8 cellular contexts compared by ENCODE assay signal in the genomic region with DNA sequence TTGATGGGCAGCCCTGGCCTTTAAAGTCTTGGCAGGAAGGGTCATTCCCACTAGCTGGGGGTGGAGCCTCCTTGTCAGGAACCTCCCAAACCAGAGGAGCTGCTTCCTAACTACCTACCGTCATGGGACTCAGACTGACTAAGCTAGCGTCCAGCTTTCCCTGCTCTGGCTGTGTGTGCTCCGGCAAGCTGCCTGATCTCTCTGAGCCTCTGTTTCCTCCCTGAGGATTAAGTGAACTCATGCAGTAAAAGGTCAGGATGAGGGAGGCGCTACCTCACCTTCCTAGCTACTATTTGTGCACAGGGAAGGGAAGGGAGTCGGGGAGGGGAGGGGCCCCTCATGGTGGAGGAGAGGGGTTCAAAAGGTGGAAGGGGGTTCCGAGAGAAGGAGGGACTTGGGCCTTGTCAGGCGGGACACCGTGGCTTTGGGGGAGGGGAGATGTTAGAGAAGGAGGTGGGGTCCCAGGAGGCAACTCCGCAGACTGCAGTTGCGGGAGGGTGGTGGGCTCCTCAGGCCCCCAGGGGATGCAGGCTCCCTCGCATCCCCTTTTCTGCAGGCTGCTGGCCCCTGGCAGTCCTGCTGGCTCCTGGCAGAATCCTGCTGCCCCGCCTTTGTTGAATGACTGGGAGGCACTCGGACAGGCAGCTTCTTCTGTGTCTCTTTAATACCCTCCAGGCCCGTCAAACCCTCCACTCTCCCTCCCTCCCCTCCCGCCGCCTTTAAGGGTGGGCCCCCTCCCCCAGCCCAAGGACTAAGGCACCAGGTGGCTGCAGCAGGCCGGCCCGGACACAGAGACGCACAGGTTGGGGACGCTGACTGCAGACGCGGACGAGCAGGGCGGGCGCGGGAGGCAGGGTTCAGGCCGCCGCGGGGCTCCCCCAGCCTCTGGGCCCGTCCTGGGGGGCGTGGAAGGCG. TPM values are rescaled to one million over a fixed set of nuclear protein-coding genes. Genes with fewer than 3 reads are reported as not detected.
A peak's percentile ranks its signal among the peaks of the same experiment; 100 is the strongest.
DNase-seq lines count a peak whose midpoint lies in the region; ATAC-seq and TF ChIP-seq lines count a peak whose summit lies in the region.

No MANE protein-coding gene starts in this region.

- H3K4me1 Mint-ChIP-seq in WTC11 = peaks cover 15% of the 10 kb centered on the region

- peak overlapping the region; percentile 48 to 57 (median 54) for H3K4me3 ChIP-seq in gastrocnemius medialis

- H3K9ac ChIP-seq in ES-I3 (ENCODE audit: low read depth, low read length) = peak overlapping the region; percentile 66

- intact Hi-C loops in left cardiac atrium (cut with DNase I) = no loop called here
- intact Hi-C loops in gastrocnemius medialis (cut with DNase I; ENCODE audit: low total_unique reads) = no loop called here

- DNase-seq in WTC11 (ENCODE audit: low spot score) (peak; percentile 60), left cardiac atrium (no peak), gastrocnemius medialis (peak in 1 of 2 donors; percentile 11)

- TF ChIP-seq CTCF in WTC11 (IDR thresholded peaks at IDR 0.05) (no peak), gastrocnemius medialis (IDR thresholded peaks at IDR 0.05 in 4 of 5, conservative IDR thresholded peaks at IDR 0.05 in 1 of 5) (no peak)

- peaks cover 35% of the 10 kb centered on the region for H3K27me3 Mint-ChIP-seq in WTC11 (ENCODE audit: low read depth)

- H3K36me3 Mint-ChIP-seq in WTC11 = no peaks in the 10 kb centered on the region

- H3K4me1 ChIP-seq in ES-I3 (ENCODE audit: insufficient read depth, low read length) (peaks cover 5% of the 10 kb centered on the region; the same call in 1 of the 2 replicates), gastrocnemius medialis (peaks cover 4 to 13% of the 10 kb centered on the region in 2 donors)

- POLR2A ChIA-PET in WTC11 (lab: Charles Lee) = interaction anchor here (0.6 to 1.6 kb wide), 5 partner anchors 9 to 159 kb away, joined by 3 to 6 read pairs (median 4); partner anchors contain the start of genes DUSP15, PDRG1 and TTLL9

- H3K27ac Mint-ChIP-seq in WTC11 = no peak overlapping the region

- peak overlapping the region; percentile 72 for H3K4me3 Mint-ChIP-seq in WTC11

- CTCF ChIA-PET in WTC11 (lab: Charles Lee) = interaction anchor here (0.6 to 3.6 kb wide), 20 partner anchors 8 to 346 kb away, joined by 3 to 28 read pairs (median 6); partner anchors contain the start of genes FOXS1, HM13, PDRG1 and XKR7

- TF ChIP-seq POLR2A in gastrocnemius medialis (IDR thresholded peaks at IDR 0.05) = no peak

- peaks cover 27 to 42% (median 32%) of the 10 kb centered on the region in 3 donors for H3K27me3 ChIP-seq in gastrocnemius medialis

- no peaks in the 10 kb centered on the region for H3K36me3 ChIP-seq in ES-I3 (ENCODE audit: insufficient read depth, low read length)
- H3K36me3 ChIP-seq in gastrocnemius medialis = no peaks in the 10 kb centered on the region

- no peaks in the 10 kb centered on the region for H3K9me3 ChIP-seq in ES-I3 (ENCODE audit: control insufficient read depth, insufficient read depth, low read length)
- no peaks in the 10 kb centered on the region for H3K9me3 ChIP-seq in gastrocnemius medialis

- in situ Hi-C loops in gastrocnemius medialis (cut with MboI; ENCODE audit: low sequenced_read_pairs in 4 of 4) = no loop called here

- H3K27ac ChIP-seq in gastrocnemius medialis = no peak overlapping the region

- peak; percentile 30 for ATAC-seq in HG03432 (IDR thresholded peaks at IDR 0.05; ENCODE audit: unreplicated experiment)
- peak; percentile 20 for ATAC-seq in WTC11
- ATAC-seq in left cardiac atrium = peak; percentile 43 to 79
- no peak for ATAC-seq in gastrocnemius medialis
- no peak for ATAC-seq in HG03280 (IDR thresholded peaks at IDR 0.05; ENCODE audit: unreplicated experiment)
- no peak for ATAC-seq in GM21717 (IDR thresholded peaks at IDR 0.05; ENCODE audit: unreplicated experiment)
- no peak for ATAC-seq in HG03521 (IDR thresholded peaks at IDR 0.05; ENCODE audit: unreplicated experiment)

- H3K9me3 Mint-ChIP-seq in WTC11 = no peaks in the 10 kb centered on the region

TF ChIP-seq in WTC11, 78 proteins besides CTCF, POLR2A, EP300 and RAD21:
- 0 out of 2 replicates have a peak, but pooled peaks have one; percentile 24 for TF ChIP-seq SP1 (CRISPR knock-in tag; conservative IDR thresholded peaks at IDR 0.05)
- TF ChIP-seq NR3C1 (CRISPR knock-in tag; conservative IDR thresholded peaks at IDR 0.05; ENCODE audit: low read depth) = 0 out of 2 replicates have a peak, but pooled peaks have one; percentile 49
- TF ChIP-seq KAT7 (CRISPR knock-in tag; IDR thresholded peaks at IDR 0.05; ENCODE audit: borderline replicate concordance) = no peak; the same call in 1 of the 2 replicates

RNA-seq across cellular contexts. Expression of gene DUSP15, which starts 9.6 kb away (rescaled TPM):
- total RNA-seq in WTC11 (2021) (1.7 to 2.4 TPM (median 2.0 TPM) in 3 replicates), left cardiac atrium (1 to 10 TPM; 4.2 to 5.7 TPM), gastrocnemius medialis (1 to 10 TPM in 1 of 4 donors, not detected in 3; 1.1 TPM)

RNA-seq across cellular contexts. Expression of gene TTLL9, which starts 9.7 kb away (rescaled TPM):
- total RNA-seq in WTC11 (2021) (0.39 TPM in 1 of 3 replicates, not detected in the others), left cardiac atrium (under 1 TPM in 1 of 2 donors, not detected in 1; 0.13 TPM), gastrocnemius medialis (not detected)

RNA-seq across cellular contexts. Expression of gene FOXS1, which starts 15.3 kb away (rescaled TPM):
- total RNA-seq in WTC11 (2021) = not detected in 3 replicates
- total RNA-seq in left cardiac atrium = 1 to 10 TPM; 1.6 to 3.1 TPM
- under 1 TPM in 1 of 4 donors, not detected in 3; 0.33 TPM for total RNA-seq in gastrocnemius medialis

RNA-seq across cellular contexts. Expression of gene MYLK2, which starts 41.5 kb away (rescaled TPM):
- total RNA-seq in WTC11 (2021) (0.11 to 0.28 TPM in 2 of 3 replicates, not detected in the other), left cardiac atrium (under 1 TPM in 1 of 2 donors, not detected in 1; 0.55 TPM), gastrocnemius medialis (100 to 1,000 TPM in 2 of 4 donors, 10 to 100 TPM in 2; 17.2 to 255 (median 88.4) TPM)

Comparison
In these comparisons a context has a peak if more than half of its experiments do, and no peak if none do; other contexts are left out.
1. ATAC-seq: peak in HG03432 (single experiment), WTC11 (single experiment) and left cardiac atrium (2 of 2); none in gastrocnemius medialis (0 of 2), HG03280 (single experiment), GM21717 (single experiment) and HG03521 (single experiment).